9 cellular contexts compared by ENCODE assay signal in genomic region chr21:39016740-39017315, GRCh38.
DNase-seq lines count a peak whose midpoint lies in the region; ATAC-seq and TF ChIP-seq lines count a peak whose summit lies in the region.
"Had no signal": no experiment of that assay in that cellular context is flagged by ENCODE, and none has a peak within 500 bp of the region (broad histone marks: within the 10 kb centered on the region; RNA-seq: fewer than 3 reads in every experiment).

No MANE protein-coding gene starts in this region.

- no peaks in the 10 kb centered on the region for H3K79me2 ChIP-seq in DND-41 (ENCODE audit: insufficient read depth, low read length)

- H4K20me1 ChIP-seq in DND-41 (ENCODE audit: insufficient read depth, low read length) = no peaks in the 10 kb centered on the region

- peaks cover 32% of the 10 kb centered on the region for H3K4me1 ChIP-seq in DND-41 (ENCODE audit: insufficient read depth, low read length)

- H3K9ac ChIP-seq in DND-41 (ENCODE audit: low read depth, low read length) = no peak overlapping the region

- DNase-seq in DND-41 = peak; percentile 59
- DNase-seq in UCSD-AML1 (lab: John Stamatoyannopoulos, UW; ENCODE audit: unreplicated experiment) = peak; percentile 49
- no peak for DNase-seq in inferior parietal cortex (ENCODE audit: extremely low spot score)
- DNase-seq in coronary artery (ENCODE audit: low spot score) = no peak
- DNase-seq in activated CD8-positive, alpha-beta memory T cell treated with anti-CD3 and anti-CD28 coated beads for 24 hours = no peak
- DNase-seq in omental fat pad (ENCODE audit: low spot score) = no peak
- DNase-seq: NCI-H2171 treated with DMSO at 0.1 percent for 48 hours had no signal

- no peaks in the 10 kb centered on the region for H3K27me3 ChIP-seq in DND-41 (ENCODE audit: insufficient read depth, low read length, poor library complexity)

- H3K36me3 ChIP-seq in DND-41 (ENCODE audit: insufficient read depth, low read length) = no peaks in the 10 kb centered on the region

- H3K4me3 ChIP-seq in DND-41 (ENCODE audit: low read depth in 1 of 2, low read length in 2 of 2) (no peak overlapping the region), coronary artery (no peak overlapping the region)

- no peak overlapping the region for H3K4me2 ChIP-seq in DND-41 (ENCODE audit: insufficient read depth, low read length)

- H3K27ac ChIP-seq in DND-41 (ENCODE audit: low read length) = peak overlapping the region; percentile 62
- H3K27ac ChIP-seq in coronary artery = peak overlapping the region in 1 of 2 donors; percentile 32

- H2AFZ ChIP-seq in DND-41 (ENCODE audit: low read depth, low read length) = no peak overlapping the region

- no peaks in the 10 kb centered on the region for H3K9me3 ChIP-seq in DND-41 (ENCODE audit: insufficient read depth, low read length, severe bottlenecking)

- peak; percentile 84 for ATAC-seq in DND-41 (ENCODE audit: insufficient read depth, low read depth)
- peak; percentile 77 for ATAC-seq in GM19455 (IDR thresholded peaks at IDR 0.05; ENCODE audit: unreplicated experiment)
- peak; percentile 91 for ATAC-seq in HG03432 (IDR thresholded peaks at IDR 0.05; ENCODE audit: unreplicated experiment)
- no peak for ATAC-seq in omental fat pad (ENCODE audit: low FRiP score)

- TF ChIP-seq CTCF in DND-41 (IDR thresholded peaks at IDR 0.05; ENCODE audit: borderline replicate concordance, extremely low read depth, low read length, poor library complexity, severe bottlenecking) (no peak), coronary artery (IDR thresholded peaks at IDR 0.05) (no peak), omental fat pad (IDR thresholded peaks at IDR 0.05) (no peak)

Comparison
In these comparisons a context has a peak if more than half of its experiments do, and no peak if none do; other contexts are left out.
1. DNase-seq: peak in DND-41 (single experiment) and UCSD-AML1 (single experiment); none in inferior parietal cortex (single experiment), coronary artery (single experiment), activated CD8-positive, alpha-beta memory T cell treated with anti-CD3 and anti-CD28 coated beads for 24 hours (single experiment) and omental fat pad (single experiment).